ENCODE assay signal across 23 cellular contexts in the genomic region with DNA sequence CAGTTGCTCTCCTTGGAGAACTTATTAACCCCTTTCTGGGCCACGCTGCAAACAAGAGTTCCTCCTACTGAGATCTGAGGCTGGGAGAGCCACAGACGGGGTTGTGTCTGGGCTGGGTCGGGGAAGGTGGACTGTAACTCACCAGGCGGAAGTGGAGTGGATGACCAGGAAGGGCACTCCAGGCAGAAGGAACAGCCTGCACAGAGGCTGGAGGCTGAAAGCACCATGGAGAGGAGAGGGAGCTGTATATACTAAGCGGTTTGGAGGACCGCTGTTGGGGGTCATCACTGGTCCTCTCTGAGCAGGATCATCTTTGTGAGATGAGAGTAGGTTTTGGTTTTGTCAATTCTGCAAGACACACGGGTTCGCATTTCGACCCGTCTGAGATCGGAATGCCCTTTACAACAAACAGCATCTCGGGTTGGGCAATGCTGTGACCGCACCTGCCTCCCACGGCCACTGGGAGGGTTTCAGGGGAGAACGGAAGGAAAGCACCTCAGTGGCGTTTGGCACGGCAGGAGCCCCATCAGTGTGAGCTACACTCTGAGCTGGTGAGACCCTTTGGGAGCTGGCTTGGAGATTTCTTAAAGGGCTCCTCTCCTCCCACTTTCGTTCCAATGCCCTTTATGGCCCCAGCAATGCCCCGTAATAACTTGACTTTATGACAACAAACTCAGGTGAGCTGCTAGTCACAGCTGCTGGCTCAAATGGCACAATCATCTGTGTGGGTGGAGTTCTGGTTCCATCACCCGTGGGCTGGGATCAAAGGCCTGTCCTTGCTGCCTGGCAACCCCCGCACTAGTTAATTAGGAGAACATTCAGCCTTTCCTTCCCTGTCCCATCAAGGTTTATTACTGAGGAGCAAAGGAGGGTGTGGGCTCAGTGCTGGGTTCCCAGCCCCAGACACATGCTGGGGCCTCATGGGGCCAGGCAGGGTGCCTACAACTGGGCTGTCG. TPM values are rescaled to one million over a fixed set of nuclear protein-coding genes. Genes with fewer than 3 reads are reported as not detected.
A peak's percentile ranks its signal among the peaks of the same experiment; 100 is the strongest.
DNase-seq lines count a peak whose midpoint lies in the region; ATAC-seq and TF ChIP-seq lines count a peak whose summit lies in the region.
"Had no signal": no experiment of that assay in that cellular context is flagged by ENCODE, and none has a peak within 500 bp of the region (broad histone marks: within the 10 kb centered on the region; RNA-seq: fewer than 3 reads in every experiment).

No MANE protein-coding gene starts in this region.

- no peak overlapping the region for H3K27ac Mint-ChIP-seq in T-helper 2 cell treated with Interferon-gamma antibody and Interleukin-4, amounts not matched to agents 5 μg/mL and 100 μg/mL, for 36 hours
- H3K27ac Mint-ChIP-seq: activated CD8-positive, alpha-beta T cell treated with anti-CD3 and anti-CD28 coated beads, Interleukin-2, amount 10 ng/mL, durations not matched to agents 7 days and 5 days; activated T-cell treated with anti-CD3 and anti-CD28 coated beads, Interleukin-2, amount 50 U/mL, for 24 hours; CD4-positive, alpha-beta T cell; T-helper 1 cell treated with Interleukin-12 subunit alpha and Interleukin-12 subunit beta and Interleukin-4 antibody, amounts not matched to agents 30 μg/mL and 1 μg/mL, for 36 hours had no signal

- TF ChIP-seq CTCF in GM12872 (IDR thresholded peaks at IDR 0.05; ENCODE audit: insufficient read depth, low read depth, low read length): 0 out of 3 replicates have a peak, but pooled peaks have one; percentile 11
- no peak for TF ChIP-seq CTCF in HEK293 (tag by site-specific recombination; IDR thresholded peaks at IDR 0.05)
- TF ChIP-seq CTCF in colonic mucosa (IDR thresholded peaks at IDR 0.05): no peak
- no peak for TF ChIP-seq CTCF in mucosa of descending colon (IDR thresholded peaks at IDR 0.05)
- no peak for TF ChIP-seq CTCF in smooth muscle cell (IDR thresholded peaks at IDR 0.05; ENCODE audit: borderline replicate concordance, insufficient read depth, poor library complexity, severe bottlenecking)
- no peak for TF ChIP-seq CTCF in foreskin keratinocyte (conservative IDR thresholded peaks at IDR 0.05)

- DNase-seq in colonic mucosa: peak; percentile 90
- peak; percentile 86 to 92 (median 87) for DNase-seq in mucosa of descending colon
- DNase-seq in T-helper 2 cell treated with Interferon-gamma antibody and Interleukin-4, amounts not matched to agents 5 μg/mL and 100 μg/mL, for 36 hours (ENCODE audit: low spot score): no peak
- DNase-seq in smooth muscle cell (lab: John Stamatoyannopoulos, UW; ENCODE audit: unreplicated experiment): no peak
- no peak for DNase-seq in NCI-H2171 treated with DMSO at 0.1 percent for 48 hours (lab: John Stamatoyannopoulos, UW)
- no peak for DNase-seq in foreskin keratinocyte
- DNase-seq: activated CD4-positive, CD25-positive, alpha-beta regulatory T cell treated with anti-CD3 and anti-CD28 coated beads, Interleukin-2, amount 50 U/mL, for 72 hours; activated CD8-positive, alpha-beta T cell treated with anti-CD3 and anti-CD28 coated beads, Interleukin-2, amount 10 ng/mL, durations not matched to agents 7 days and 5 days; activated naive CD4-positive, alpha-beta T cell; activated T-cell treated with anti-CD3 and anti-CD28 coated beads, Interleukin-2, amount 50 U/mL, for 24 hours; caudate nucleus; CD4-positive, alpha-beta T cell; DMS79; gastrocnemius medialis; NCI-H1417 treated with DMSO at 0.1 percent for 48 hours; NCI-H524 treated with DMSO at 0.1 percent for 48 hours; SJCRH30; stimulated activated CD4-positive, alpha-beta T cell treated with anti-CD3 and anti-CD28 coated beads, Interleukin-12 subunit alpha, Interleukin-12 subunit beta, amount 100 ng/mL, for 4 hours had no signal

- no peak overlapping the region for H3K4me2 ChIP-seq in smooth muscle cell

- no peaks in the 10 kb centered on the region for H3K9me3 Mint-ChIP-seq in T-helper 2 cell treated with Interferon-gamma antibody and Interleukin-4, amounts not matched to agents 5 μg/mL and 100 μg/mL, for 36 hours
- H3K9me3 Mint-ChIP-seq: activated T-cell treated with anti-CD3 and anti-CD28 coated beads, Interleukin-2, amount 50 U/mL, for 24 hours; CD4-positive, alpha-beta T cell; neural crest cell; T-helper 1 cell treated with Interleukin-12 subunit alpha and Interleukin-12 subunit beta and Interleukin-4 antibody, amounts not matched to agents 30 μg/mL and 1 μg/mL, for 36 hours had no signal

- H3K9ac ChIP-seq in colonic mucosa (ENCODE audit: low read depth in 2 of 2, low read length in 2 of 2): peak overlapping the region in 1 of 2 donors; percentile 83
- H3K9ac ChIP-seq in smooth muscle cell (ENCODE audit: low read depth): no peak overlapping the region

- H3K27me3 Mint-ChIP-seq in T-helper 2 cell treated with Interferon-gamma antibody and Interleukin-4, amounts not matched to agents 5 μg/mL and 100 μg/mL, for 36 hours (ENCODE audit: low read depth): no peaks in the 10 kb centered on the region
- H3K27me3 Mint-ChIP-seq: activated T-cell treated with anti-CD3 and anti-CD28 coated beads, Interleukin-2, amount 50 U/mL, for 24 hours; CD4-positive, alpha-beta T cell had no signal

- H3K27ac ChIP-seq in HEK293 (ENCODE audit: extremely low read depth, low read depth, low read length) (no peak overlapping the region), colonic mucosa (peak overlapping the region; percentile 84), smooth muscle cell (ENCODE audit: low read depth) (no peak overlapping the region), foreskin keratinocyte (no peak overlapping the region)
- H3K27ac ChIP-seq: dorsolateral prefrontal cortex, SJCRH30 had no signal

- intact Hi-C loops in colonic mucosa (cut with DNase I): no loop called here
- intact Hi-C loops in mucosa of descending colon (cut with DNase I, micrococcal nuclease): no loop called here

- ATAC-seq in mucosa of descending colon (peak; percentile 92), foreskin keratinocyte (no peak)
- ATAC-seq: activated CD8-positive, alpha-beta T cell treated with anti-CD3 and anti-CD28 coated beads, Interleukin-2, amount 10 ng/mL, durations not matched to agents 7 days and 5 days; gastrocnemius medialis had no signal

- POLR2A ChIA-PET in HEK293 (lab: Yijun Ruan, JAX): no interaction called here

- 79% methylated on average over 22 of the region's 22 CpGs for WGBS in smooth muscle cell (ENCODE audit: low lambda C conversion rate)

- H3F3A ChIP-seq in smooth muscle cell (ENCODE audit: low read depth): no peaks in the 10 kb centered on the region

- no peaks in the 10 kb centered on the region for H3K79me2 ChIP-seq in smooth muscle cell (ENCODE audit: low read depth)

- no peaks in the 10 kb centered on the region for H4K20me1 ChIP-seq in smooth muscle cell (ENCODE audit: low read depth)

- H3K36me3 ChIP-seq in HEK293 (ENCODE audit: control insufficient read depth in 2 of 2, insufficient read depth in 1 of 2, low read length in 2 of 2) (no peaks in the 10 kb centered on the region), colonic mucosa (no peaks in the 10 kb centered on the region), mucosa of descending colon (ENCODE audit: low read depth) (no peaks in the 10 kb centered on the region), smooth muscle cell (ENCODE audit: low read depth) (no peaks in the 10 kb centered on the region)
- H3K36me3 ChIP-seq: gastrocnemius medialis, SJCRH30 had no signal

- CTCF ChIA-PET in HEK293 (lab: Yijun Ruan, JAX): interaction anchor here (0.6 to 1.0 kb wide), 3 partner anchors 15 to 161 kb away, joined by 3 read pairs; no protein-coding TSS in a partner anchor

- no peak overlapping the region for H2AFZ ChIP-seq in smooth muscle cell (ENCODE audit: low read depth)

- no peak overlapping the region for H3K4me3 Mint-ChIP-seq in T-helper 2 cell treated with Interferon-gamma antibody and Interleukin-4, amounts not matched to agents 5 μg/mL and 100 μg/mL, for 36 hours
- H3K4me3 Mint-ChIP-seq: activated CD8-positive, alpha-beta T cell treated with anti-CD3 and anti-CD28 coated beads, Interleukin-2, amount 10 ng/mL, durations not matched to agents 7 days and 5 days; activated T-cell treated with anti-CD3 and anti-CD28 coated beads, Interleukin-2, amount 50 U/mL, for 24 hours; CD4-positive, alpha-beta T cell; neural crest cell; T-helper 1 cell treated with Interleukin-12 subunit alpha and Interleukin-12 subunit beta and Interleukin-4 antibody, amounts not matched to agents 30 μg/mL and 1 μg/mL, for 36 hours had no signal

- no peaks in the 10 kb centered on the region for H3K4me1 Mint-ChIP-seq in T-helper 2 cell treated with Interferon-gamma antibody and Interleukin-4, amounts not matched to agents 5 μg/mL and 100 μg/mL, for 36 hours (ENCODE audit: low read depth)

- H3K4me3 ChIP-seq in HEK293 (ENCODE audit: low read depth, low read length) (no peak overlapping the region), colonic mucosa (peak overlapping the region; percentile 22), mucosa of descending colon (no peak overlapping the region), smooth muscle cell (no peak overlapping the region)
- H3K4me3 ChIP-seq: dorsolateral prefrontal cortex, gastrocnemius medialis, SJCRH30 had no signal

- H3K27me3 ChIP-seq in colonic mucosa (no peaks in the 10 kb centered on the region), smooth muscle cell (ENCODE audit: low read depth) (no peaks in the 10 kb centered on the region), foreskin keratinocyte (peaks cover 10% of the 10 kb centered on the region)
- H3K27me3 ChIP-seq: dorsolateral prefrontal cortex, gastrocnemius medialis, SJCRH30 had no signal

- H3K36me3 Mint-ChIP-seq in T-helper 2 cell treated with Interferon-gamma antibody and Interleukin-4, amounts not matched to agents 5 μg/mL and 100 μg/mL, for 36 hours (ENCODE audit: low read depth): no peaks in the 10 kb centered on the region

- H3K4me1 ChIP-seq in HEK293 (ENCODE audit: control insufficient read depth, insufficient read depth, low read length) (no peaks in the 10 kb centered on the region), colonic mucosa (no peaks in the 10 kb centered on the region), mucosa of descending colon (ENCODE audit: low read depth) (peaks cover 16% of the 10 kb centered on the region), smooth muscle cell (ENCODE audit: low read depth) (no peaks in the 10 kb centered on the region), foreskin keratinocyte (no peaks in the 10 kb centered on the region)
- H3K4me1 ChIP-seq: gastrocnemius medialis had no signal

- H3K9me3 ChIP-seq in HEK293 (ENCODE audit: control insufficient read depth, insufficient read depth, low read depth, low read length): no peaks in the 10 kb centered on the region
- H3K9me3 ChIP-seq in colonic mucosa: no peaks in the 10 kb centered on the region
- no peaks in the 10 kb centered on the region for H3K9me3 ChIP-seq in mucosa of descending colon
- no peaks in the 10 kb centered on the region for H3K9me3 ChIP-seq in smooth muscle cell (replicated peaks; ENCODE audit: low read depth)
- H3K9me3 ChIP-seq: gastrocnemius medialis, SJCRH30 had no signal

TF ChIP-seq in HEK293, 187 proteins besides CTCF, POLR2A, EP300 and RAD21 (continues in another document):
- TF ChIP-seq ZFHX2 (tag by site-specific recombination; conservative IDR thresholded peaks at IDR 0.05) (peak; percentile 92), ZNF214 (tag by site-specific recombination; IDR thresholded peaks at IDR 0.05; ENCODE audit: borderline replicate concordance) (no peak)

RNA-seq across cellular contexts. Expression of gene NEURL1B, which starts 18.7 kb away (rescaled TPM):
- total RNA-seq in colonic mucosa (10 to 100 TPM; 61.6 to 99.9 TPM), mucosa of descending colon (10 to 100 TPM; 65.7 to 97.6 (median 96.6) TPM), smooth muscle cell (10.0 and 17.7 TPM in 2 replicates), foreskin keratinocyte (4.2 and 5.1 TPM in 2 replicates)
- polyA plus RNA-seq in smooth muscle cell (3.1 and 3.7 TPM in 2 replicates), foreskin keratinocyte (1.9 and 2.0 TPM in 2 replicates)

Comparison
In these comparisons a context has a peak if more than half of its experiments do, and no peak if none do; other contexts are left out.
1. DNase-seq: peak in colonic mucosa (single experiment) and mucosa of descending colon (3 of 3); none in T-helper 2 cell treated with Interferon-gamma antibody and Interleukin-4, amounts not matched to agents 5 μg/mL and 100 μg/mL, for 36 hours (single experiment), smooth muscle cell (single experiment), NCI-H2171 treated with DMSO at 0.1 percent for 48 hours (single experiment) and foreskin keratinocyte (0 of 2).